In the genomic region with DNA sequence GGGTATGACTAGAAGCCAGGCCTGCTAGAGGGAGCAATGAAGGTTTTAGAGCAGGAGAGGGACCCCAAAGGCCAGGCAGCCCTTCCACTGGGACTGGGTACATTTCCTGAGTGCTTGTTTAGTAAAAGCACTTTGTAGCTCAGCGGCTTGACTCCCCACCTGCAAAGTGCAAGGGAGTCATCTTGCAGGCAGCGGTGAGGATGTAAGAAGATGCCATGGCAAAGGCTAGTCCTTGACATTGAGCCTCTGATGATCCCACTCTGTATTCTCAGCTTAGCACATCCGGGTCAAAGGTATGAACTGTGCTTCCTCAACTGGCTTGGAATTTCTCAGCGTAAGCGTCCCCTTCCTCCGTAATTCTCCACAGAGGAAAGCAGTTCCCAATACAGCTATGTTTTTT, we compare ENCODE assay signal across 25 cellular contexts. TPM values are rescaled to one million over a fixed set of nuclear protein-coding genes. Genes with fewer than 3 reads are reported as not detected.
DNase-seq lines count a peak whose midpoint lies in the region; ATAC-seq, FAIRE-seq and TF ChIP-seq lines count a peak whose summit lies in the region.
"Had no signal": no experiment of that assay in that cellular context is flagged by ENCODE, and none has a peak within 500 bp of the region (broad histone marks: within the 10 kb centered on the region; RNA-seq: fewer than 3 reads in every experiment).

No MANE protein-coding gene starts in this region.

- H3F3A ChIP-seq in GM23338 (replicated peaks; ENCODE audit: low read depth): 0 out of 2 replicates have a peak, but pooled peaks cover 3% of the 10 kb centered on the region

- no peak overlapping the region for H4K8ac ChIP-seq in H1 (ENCODE audit: extremely low read depth, insufficient read depth, low read length)
- no peak overlapping the region for H4K8ac ChIP-seq in neuronal stem cell (ENCODE audit: low read depth, low read length)

- H3K9me2 ChIP-seq in GM23338 (ENCODE audit: insufficient read depth): no peaks in the 10 kb centered on the region

- H2BK5ac ChIP-seq in H1 (ENCODE audit: low read depth, low read length): no peak overlapping the region
- H2BK5ac ChIP-seq in neuronal stem cell (ENCODE audit: low read length): no peak overlapping the region

- H3K4me3 Mint-ChIP-seq in GM23338: no peak overlapping the region
- H3K4me3 Mint-ChIP-seq: CD8-positive, alpha-beta T cell had no signal

- H2BK15ac ChIP-seq in H1 (ENCODE audit: low read length) (no peak overlapping the region; the same call in 1 of the 2 replicates), neuronal stem cell (ENCODE audit: low read length) (no peak overlapping the region)

- peaks cover 18% of the 10 kb centered on the region for H3K79me2 ChIP-seq in GM23338 (replicated peaks; ENCODE audit: insufficient read depth)
- H3K79me2 ChIP-seq in H1 (ENCODE audit: control insufficient read depth in 1 of 2, insufficient read depth in 2 of 2, low read length in 2 of 2): peaks cover 13 to 18% of the 10 kb centered on the region in 2 experiments

- H3K36me3 ChIP-seq in GM23338 (ENCODE audit: insufficient read depth) (no peaks in the 10 kb centered on the region), H1 (ENCODE audit: control insufficient read depth in 2 of 4, insufficient read depth in 4 of 4, low read length in 3 of 4) (no peaks in the 10 kb centered on the region), neuronal stem cell (replicated peaks in 1 of 2; ENCODE audit: control insufficient read depth in 2 of 2, insufficient read depth in 2 of 2, low read length in 2 of 2) (peaks cover 0 to 2% of the 10 kb centered on the region in 2 donors)
- H3K36me3 ChIP-seq: Peyer's patch had no signal

- peaks cover 9% of the 10 kb centered on the region for H3K27me3 Mint-ChIP-seq in GM23338 (ENCODE audit: insufficient read depth, low read depth, poor library complexity)

- H3K9ac ChIP-seq in H1 (replicated peaks in 1 of 4; ENCODE audit: extremely low read depth in 1 of 4, low read depth in 3 of 4, low read length in 3 of 4) (no peak overlapping the region), neuronal stem cell (ENCODE audit: low read depth, low read length, poor library complexity) (no peak overlapping the region)
- H3K9ac ChIP-seq: BLaER1 treated with 17β-estradiol and CSF1 and Interleukin-3, amounts not matched to agents 10 nM and 100 nM had no signal

- no peak overlapping the region for H3K4me3 ChIP-seq in GM23338
- H3K4me3 ChIP-seq in H1 (ENCODE audit: extremely low read depth in 1 of 4, insufficient read depth in 2 of 4, low read depth in 3 of 4, low read length in 4 of 4): no peak overlapping the region
- no peak overlapping the region for H3K4me3 ChIP-seq in neuronal stem cell (ENCODE audit: low read length in 2 of 2)
- H3K4me3 ChIP-seq: BLaER1 treated with 17β-estradiol and CSF1 and Interleukin-3, amounts not matched to agents 10 nM and 100 nM; GM12878; MG63; Peyer's patch; SJCRH30 had no signal

- H3K14ac ChIP-seq in H1 (ENCODE audit: insufficient read length) (no peak overlapping the region), neuronal stem cell (ENCODE audit: low read length) (no peak overlapping the region)

- WGBS in H1 (ENCODE audit: extremely low coverage in 1 of 2, insufficient coverage in 1 of 2, insufficient read length in 1 of 2, insufficient replicate concordance in 2 of 2, low coverage in 1 of 2, low lambda C conversion rate in 2 of 2, missing lambda C conversion rate in 1 of 2), 2 experiments: 93% methylated on average over 6 of the region's 6 CpGs; no CpG with 5 or more reads in 1 of the 2 experiments
- WGBS in neuronal stem cell (ENCODE audit: extremely low coverage in 2 of 2, insufficient read length in 2 of 2, insufficient replicate concordance in 1 of 2), 2 donors: no CpG with 5 or more reads among the region's 6 CpGs

- FAIRE-seq in H1 (lab: Jason Lieb, UNC): no peak
- FAIRE-seq: GM12878 had no signal

- no peaks in the 10 kb centered on the region; the same call in 2 of the 3 replicates for H3K36me3 Mint-ChIP-seq in GM23338 (ENCODE audit: low read depth)

- no peak overlapping the region for H3K4ac ChIP-seq in H1 (replicated peaks; ENCODE audit: insufficient read length, low read depth, low read length)
- H3K4ac ChIP-seq in neuronal stem cell (ENCODE audit: low read length): no peak overlapping the region

- H3K4me2 ChIP-seq in GM23338 (no peak overlapping the region), H1 (ENCODE audit: insufficient read depth in 1 of 2, low read depth in 2 of 2, low read length in 2 of 2) (no peak overlapping the region), neuronal stem cell (ENCODE audit: insufficient read depth, low read length, poor library complexity, severe bottlenecking) (no peak overlapping the region)
- H3K4me2 ChIP-seq: BLaER1 treated with 17β-estradiol and CSF1 and Interleukin-3, amounts not matched to agents 10 nM and 100 nM had no signal

- H2AFZ ChIP-seq in GM23338 (0 out of 2 replicates have a peak overlapping the region, but pooled peaks have one; percentile 5), H1 (ENCODE audit: low read length) (no peak overlapping the region), neuronal stem cell (ENCODE audit: low read length) (peak overlapping the region; percentile 75)

- H2AK5ac ChIP-seq in H1 (ENCODE audit: low read depth, low read length): peak overlapping the region; percentile 28; the same call in 1 of the 2 replicates
- H2AK5ac ChIP-seq in neuronal stem cell (ENCODE audit: low read depth, low read length): no peak overlapping the region

- no peak overlapping the region for H3K27ac Mint-ChIP-seq in GM23338
- H3K27ac Mint-ChIP-seq: CD8-positive, alpha-beta T cell had no signal

- H3K23ac ChIP-seq in H1 (ENCODE audit: insufficient read length) (no peak overlapping the region), neuronal stem cell (ENCODE audit: low read depth, low read length, poor library complexity) (no peak overlapping the region)

- H3K79me1 ChIP-seq in H1 (ENCODE audit: low read depth, low read length) (peaks cover under 1% of the 10 kb centered on the region), neuronal stem cell (ENCODE audit: low read depth, low read length) (peaks cover 6% of the 10 kb centered on the region)

- H2BK120ac ChIP-seq in H1 (replicated peaks; ENCODE audit: low read depth, low read length): no peak overlapping the region
- H2BK120ac ChIP-seq in neuronal stem cell (ENCODE audit: low read depth, low read length): no peak overlapping the region

- H3K27ac ChIP-seq in GM23338 (ENCODE audit: low read depth) (no peak overlapping the region), H1 (ENCODE audit: low read depth, low read length) (no peak overlapping the region), neuronal stem cell (replicated peaks; ENCODE audit: low read length) (no peak overlapping the region)
- H3K27ac ChIP-seq: 22Rv1; BLaER1 treated with 17β-estradiol and CSF1 and Interleukin-3, amounts not matched to agents 10 nM and 100 nM; Peyer's patch; SJCRH30 had no signal

- peaks cover 9% of the 10 kb centered on the region for H3K4me1 Mint-ChIP-seq in GM23338

- DNase-seq in DMS 273 (lab: John Stamatoyannopoulos, UW; ENCODE audit: unreplicated experiment) (peak; percentile 21), DMS 273 treated with DMSO at 0.1 percent for 48 hours (lab: John Stamatoyannopoulos, UW) (no peak), GM23338 (ENCODE audit: low spot score) (no peak), H1 (ENCODE audit: low read depth in 1 of 2, low spot score in 2 of 2) (no peak), neuronal stem cell (ENCODE audit: low spot score) (no peak), OCI-M1 (lab: John Stamatoyannopoulos, UW) (no peak), activated gamma-delta T cell treated with Interleukin-2 at 50 U/mL for 16 hours (no peak)
- DNase-seq: ACHN; Calu3; CD8-positive, alpha-beta T cell; DMS79 treated with DMSO at 0.1 percent for 48 hours; GOT3; MG63; NCI-H1417; NCI-H1694 treated with DMSO at 0.1 percent for 48 hours; NCI-H226; NCI-H774; NK-92 treated with Interleukin-12 subunit alpha and Interleukin-12 subunit beta, amount 100 ng/mL, for 24 hours; Peyer's patch; SJCRH30; T-helper 1 cell had no signal

- no peaks in the 10 kb centered on the region; the same call in 2 of the 3 replicates for H3K9me3 Mint-ChIP-seq in GM23338
- H3K9me3 Mint-ChIP-seq: CD8-positive, alpha-beta T cell had no signal

- TF ChIP-seq CTCF in GM23338 (conservative IDR thresholded peaks at IDR 0.05; ENCODE audit: low read depth in 2 of 2) (no peak), H1 (IDR thresholded peaks at IDR 0.05; ENCODE audit: control extremely low read depth in 1 of 3, insufficient read depth in 1 of 3, low read depth in 1 of 3, low read length in 3 of 3) (no peak)

- no peak for TF ChIP-seq POLR2A in H1 (IDR thresholded peaks at IDR 0.05; ENCODE audit: control extremely low read depth in 1 of 2, low read depth in 2 of 2, low read length in 2 of 2)

- POLR2A ChIA-PET in H1 (lab: Charles Lee; ENCODE audit: partially characterized antibody): interaction anchor here (0.9 to 1.5 kb wide), 2 partner anchors 8 kb away, joined by 3 read pairs; no protein-coding TSS in a partner anchor

- ATAC-seq in GM23338: no peak
- no peak for ATAC-seq in HG03139 (IDR thresholded peaks at IDR 0.05; ENCODE audit: unreplicated experiment)
- ATAC-seq: CD8-positive, alpha-beta T cell; GM12878 had no signal

- H3K4me1 ChIP-seq in GM23338 (ENCODE audit: insufficient read depth) (peaks cover 6% of the 10 kb centered on the region), H1 (replicated peaks in 1 of 4; ENCODE audit: control insufficient read depth in 3 of 4, insufficient read depth in 4 of 4, low read length in 3 of 4) (peaks cover 0 to 2% (median under 1%) of the 10 kb centered on the region in 4 experiments; a peak in 3 of 7 replicates), neuronal stem cell (ENCODE audit: control insufficient read depth in 2 of 2, insufficient read depth in 1 of 2, low read depth in 1 of 2, low read length in 2 of 2) (peaks cover 3 to 5% of the 10 kb centered on the region in 2 donors)

- H2BK12ac ChIP-seq in H1 (ENCODE audit: low read depth, low read length): no peak overlapping the region
- H2BK12ac ChIP-seq in neuronal stem cell (ENCODE audit: low read length): no peak overlapping the region

- H4K20me1 ChIP-seq in GM23338 (replicated peaks; ENCODE audit: insufficient read depth): peaks cover 11% of the 10 kb centered on the region
- peaks cover 4 to 5% of the 10 kb centered on the region in 2 experiments for H4K20me1 ChIP-seq in H1 (replicated peaks in 1 of 2; ENCODE audit: control insufficient read depth in 1 of 2, insufficient read depth in 2 of 2, low read length in 2 of 2)

- H3K27me3 ChIP-seq in GM23338 (ENCODE audit: insufficient read depth) (no peaks in the 10 kb centered on the region), H1 (replicated peaks in 1 of 4; ENCODE audit: control insufficient read depth in 3 of 4, extremely low read depth in 1 of 4, insufficient read depth in 3 of 4, low read length in 3 of 4) (no peaks in the 10 kb centered on the region; a peak in 1 of 7 replicates), neuronal stem cell (ENCODE audit: control insufficient read depth in 3 of 3, insufficient read depth in 3 of 3, low read depth in 1 of 3, low read length in 3 of 3) (no peaks in the 10 kb centered on the region)
- H3K27me3 ChIP-seq: BLaER1 treated with 17β-estradiol and CSF1 and Interleukin-3, amounts not matched to agents 10 nM and 100 nM; MG63; Peyer's patch; SJCRH30 had no signal

- TF ChIP-seq EP300 in H1 (IDR thresholded peaks at IDR 0.05; ENCODE audit: borderline replicate concordance in 1 of 2, low read depth in 2 of 2, low read length in 2 of 2): no peak

- H4K91ac ChIP-seq in H1 (replicated peaks; ENCODE audit: insufficient read length, low read length) (peak overlapping the region; percentile 32), neuronal stem cell (ENCODE audit: low read depth, low read length, poor library complexity) (no peak overlapping the region)

- H4K5ac ChIP-seq in H1 (ENCODE audit: insufficient read length, low read depth, low read length): no peak overlapping the region

- H3K23me2 ChIP-seq in H1 (ENCODE audit: low read depth, low read length): no peaks in the 10 kb centered on the region; the same call in 1 of the 2 replicates

- H3K56ac ChIP-seq in H1 (replicated peaks; ENCODE audit: insufficient read length, low read depth, low read length): no peak overlapping the region

- TF ChIP-seq RAD21 in H1 (IDR thresholded peaks at IDR 0.05 in 1 of 2, conservative IDR thresholded peaks at IDR 0.05 in 1 of 2; ENCODE audit: low read depth in 2 of 2, low read length in 2 of 2): no peak

- CTCF ChIA-PET in H1 (lab: Charles Lee; ENCODE audit: partially characterized antibody): interaction anchor here (0.5 to 1.0 kb wide), 2 partner anchors 60 to 178 kb away, joined by 3 read pairs; no protein-coding TSS in a partner anchor

- H2BK20ac ChIP-seq in H1 (ENCODE audit: low read length): 0 out of 2 replicates have a peak overlapping the region, but pooled peaks have one; percentile 10

- H3K18ac ChIP-seq in H1 (ENCODE audit: extremely low read depth, low read length) (no peak overlapping the region), neuronal stem cell (ENCODE audit: low read length) (no peak overlapping the region)

- H3K9me3 ChIP-seq in H1 (ENCODE audit: insufficient read depth in 2 of 2, low read depth in 1 of 2, low read length in 1 of 2) (no peaks in the 10 kb centered on the region), neuronal stem cell (replicated peaks in 1 of 2; ENCODE audit: control insufficient read depth in 2 of 2, insufficient read depth in 1 of 2, low read depth in 1 of 2, low read length in 2 of 2) (no peaks in the 10 kb centered on the region)
- H3K9me3 ChIP-seq: BLaER1 treated with 17β-estradiol and CSF1 and Interleukin-3, amounts not matched to agents 10 nM and 100 nM; MG63; Peyer's patch; SJCRH30 had no signal

RNA-seq across cellular contexts. Expression of gene UBE2L3, which starts 3.1 kb away (rescaled TPM):
- total RNA-seq in GM23338 (2014; rRNA removed; shearing (Covaris generic)): 70.1 and 86.3 TPM in 2 replicates
- 123 and 136 TPM in 2 replicates for polyA plus RNA-seq in GM23338 (2016; fragmentation: Nextera tagmentation; extraction: Ambion mirVana)
- 90.0 and 92.3 TPM in 2 replicates for total RNA-seq in H1 (2021; fragmentation: NEBNext Ultra II Directional; extraction: Animal tissue kit (Norgen Biotek cat#: 25700))
- 55.5 and 63.5 TPM in 2 replicates for polyA plus RNA-seq in H1 (2011; rRNA removed)
- 60.3 TPM for polyA plus RNA-seq in H1 (2011; cell fraction: cytosol; rRNA removed)
- polyA plus RNA-seq in H1 (2011; cell fraction: nucleus; rRNA removed): 35.0 TPM
- 77.4 to 89.4 TPM (median 79.1 TPM) in 4 replicates for polyA plus RNA-seq in H1 (2012, experiment 1 of 2)
- 67.3 TPM for polyA plus RNA-seq in H1 (2012, experiment 2 of 2)
- polyA plus RNA-seq in H1 (2013, experiment 1 of 2): 120 TPM
- polyA plus RNA-seq in H1 (2013, experiment 2 of 2): 119 TPM
- polyA minus RNA-seq in H1 (2011; rRNA and poly(A)+ RNA removed): 43.6 and 46.5 TPM in 2 replicates
- polyA minus RNA-seq in H1 (2011; cell fraction: cytosol; rRNA and poly(A)+ RNA removed): 32.6 TPM
- polyA minus RNA-seq in H1 (2011; cell fraction: nucleus; rRNA and poly(A)+ RNA removed): 18.8 TPM
- 99.7 TPM for polyA plus RNA-seq in neuronal stem cell (2013, experiment 1 of 2)
- polyA plus RNA-seq in neuronal stem cell (2013, experiment 2 of 2): 102 TPM

RNA-seq across cellular contexts. Expression of gene RIMBP3C, which starts 13.2 kb away (rescaled TPM):
- 1.1 and 1.6 TPM in 2 replicates for total RNA-seq in GM23338 (2014; rRNA removed; shearing (Covaris generic))
- polyA plus RNA-seq in GM23338 (2016; fragmentation: Nextera tagmentation; extraction: Ambion mirVana): 0.03 TPM in 1 of 2 replicates, not detected in the other
- total RNA-seq in H1 (2021; fragmentation: NEBNext Ultra II Directional; extraction: Animal tissue kit (Norgen Biotek cat#: 25700)): not detected in 2 replicates
- 0.08 and 0.20 TPM in 2 replicates for polyA plus RNA-seq in H1 (2011; rRNA removed)
- 0.05 TPM for polyA plus RNA-seq in H1 (2011; cell fraction: cytosol; rRNA removed)
- polyA plus RNA-seq in H1 (2011; cell fraction: nucleus; rRNA removed): 0.16 TPM
- polyA plus RNA-seq in H1 (2012, experiment 1 of 2): 0.05 to 0.15 TPM (median 0.09 TPM) in 3 of 4 replicates, not detected in the other
- polyA plus RNA-seq in H1 (2012, experiment 2 of 2): 0.16 TPM
- polyA plus RNA-seq in H1 (2013, experiment 1 of 2): 0.08 TPM
- polyA plus RNA-seq in H1 (2013, experiment 2 of 2): 0.07 TPM
- 0.02 and 0.22 TPM in 2 replicates for polyA minus RNA-seq in H1 (2011; rRNA and poly(A)+ RNA removed)
- 0.29 TPM for polyA minus RNA-seq in H1 (2011; cell fraction: cytosol; rRNA and poly(A)+ RNA removed)
- 0.60 TPM for polyA minus RNA-seq in H1 (2011; cell fraction: nucleus; rRNA and poly(A)+ RNA removed)
- polyA plus RNA-seq in neuronal stem cell (2013, experiment 1 of 2): 0.33 TPM
- 0.18 TPM for polyA plus RNA-seq in neuronal stem cell (2013, experiment 2 of 2)
- total RNA-seq: Calu3; CD8-positive, alpha-beta T cell had no signal
